ENCODE assay signal across 9 cellular contexts in genomic region chr5:124908603-124909451, GRCh38.
DNase-seq lines count a peak whose midpoint lies in the region; ATAC-seq, FAIRE-seq and TF ChIP-seq lines count a peak whose summit lies in the region.
"Had no signal": no experiment of that assay in that cellular context is flagged by ENCODE, and none has a peak within 500 bp of the region (broad histone marks: within the 10 kb centered on the region; RNA-seq: fewer than 3 reads in every experiment).

No MANE protein-coding gene starts in this region.

- POLR2A ChIA-PET in Panc1 (lab: Charles Lee) = no interaction called here

- H3K36me3 ChIP-seq in Panc1 (ENCODE audit: control insufficient read depth, insufficient read depth, low read length) (no peaks in the 10 kb centered on the region), tibial artery (no peaks in the 10 kb centered on the region), kidney (ENCODE audit: control insufficient read depth in 1 of 2, insufficient read depth in 2 of 2, low read length in 2 of 2) (no peaks in the 10 kb centered on the region), testis (ENCODE audit: low read depth, missing control alignments) (no peaks in the 10 kb centered on the region)

- H3K9ac ChIP-seq in kidney (ENCODE audit: low read length in 2 of 2) = no peak overlapping the region
- H3K9ac ChIP-seq: parathyroid adenoma had no signal

- H3K4me1 ChIP-seq in Panc1 (ENCODE audit: control insufficient read depth, insufficient read depth, low read length) (peaks cover 21% of the 10 kb centered on the region), tibial artery (peaks cover 0 to 53% (median 36%) of the 10 kb centered on the region in 4 donors), kidney (ENCODE audit: control insufficient read depth in 1 of 2, insufficient read depth in 1 of 2, low read depth in 1 of 2, low read length in 2 of 2) (peaks cover 15 to 24% of the 10 kb centered on the region in 2 donors), testis (peaks cover 29% of the 10 kb centered on the region)

- intact Hi-C loops in Panc1 (cut with micrococcal nuclease; ENCODE audit: unreplicated experiment) = no loop called here
- intact Hi-C loops in tibial artery (cut with DNase I; ENCODE audit: low total_unique reads) = no loop called here
- intact Hi-C loops in kidney (cut with DNase I) = no loop called here
- intact Hi-C loops in testis (cut with DNase I; ENCODE audit: low total_unique reads) = no loop called here

- CTCF ChIA-PET in Panc1 (lab: Charles Lee) = no interaction called here

- 65 to 66% methylated on average over 7 of the region's 7 CpGs for WGBS in testis, 2 donors

- in situ Hi-C loops in Panc1 (cut with HindIII; ENCODE audit: low pct_unique_long_range_greater_than_20kb, low sequenced_read_pairs) = no loop called here

- H3K4me3 ChIP-seq in Panc1 (ENCODE audit: low read depth in 2 of 2, low read length in 2 of 2) (no peak overlapping the region), tibial artery (no peak overlapping the region), kidney (ENCODE audit: low read length in 2 of 2) (no peak overlapping the region), testis (no peak overlapping the region)

- H3K9me3 ChIP-seq in Panc1 (ENCODE audit: control insufficient read depth, insufficient read depth, low read depth, low read length) (no peaks in the 10 kb centered on the region), tibial artery (no peaks in the 10 kb centered on the region), kidney (ENCODE audit: control insufficient read depth in 1 of 2, low read length in 2 of 2) (no peaks in the 10 kb centered on the region), testis (no peaks in the 10 kb centered on the region)

- TF ChIP-seq POLR2A in testis (IDR thresholded peaks at IDR 0.05) = no peak

- DNase-seq in AG08395 (ENCODE audit: low spot score) = peak; percentile 21
- DNase-seq in Panc1 (ENCODE audit: low read depth, low spot score) = no peak
- peak; percentile 31 for DNase-seq in left kidney (ENCODE audit: low read depth, low spot score)
- no peak for DNase-seq in tibial artery
- DNase-seq in kidney = no peak
- no peak for DNase-seq in testis

- H3K27me3 ChIP-seq in Panc1 (ENCODE audit: control insufficient read depth, insufficient read depth, low read length) (no peaks in the 10 kb centered on the region), tibial artery (no peaks in the 10 kb centered on the region), testis (no peaks in the 10 kb centered on the region)

- no TSS peak for BruUV-seq in Panc1 (replicated peaks; lab: Mats Ljungman, UMichigan)

- TF ChIP-seq CTCF in Panc1 (IDR thresholded peaks at IDR 0.05) (no peak), tibial artery (IDR thresholded peaks at IDR 0.05) (no peak), kidney (IDR thresholded peaks at IDR 0.05; ENCODE audit: borderline replicate concordance, extremely low read depth, insufficient read depth) (no peak), testis (IDR thresholded peaks at IDR 0.05) (no peak)

- FAIRE-seq in kidney (lab: Jason Lieb, UNC) = no peak

- ATAC-seq in GM19351 (IDR thresholded peaks at IDR 0.05; ENCODE audit: unreplicated experiment) (peak; percentile 75), HG03378 (IDR thresholded peaks at IDR 0.05; ENCODE audit: unreplicated experiment) (peak; percentile 85), Panc1 (no peak)

- H3K27ac ChIP-seq in Panc1 (ENCODE audit: low read length) (peak overlapping the region; percentile 72; the same call in 1 of the 2 replicates), tibial artery (no peak overlapping the region), kidney (ENCODE audit: low read depth in 2 of 2, low read length in 2 of 2) (no peak overlapping the region), testis (no peak overlapping the region)
- H3K27ac ChIP-seq: parathyroid adenoma had no signal

Comparison
In these comparisons a context has a peak if more than half of its experiments do, and no peak if none do; other contexts are left out.
1. DNase-seq: peak in AG08395 (single experiment) and left kidney (single experiment); none in Panc1 (single experiment), tibial artery (0 of 2), kidney (single experiment) and testis (single experiment).